In genomic region chr15:23381192-23381591, GRCh38 we compare ENCODE assay signal across 19 cellular contexts. TPM values are rescaled to one million over a fixed set of nuclear protein-coding genes. Genes with fewer than 3 reads are reported as not detected.
"Had no signal": no experiment of that assay in that cellular context is flagged by ENCODE, and none has a peak within 500 bp of the region (broad histone marks: within the 10 kb centered on the region; RNA-seq: fewer than 3 reads in every experiment).

No MANE protein-coding gene starts in this region.

RNA-seq across cellular contexts. Expression of gene GOLGA8S, which starts 26.6 kb away (rescaled TPM):
- total RNA-seq: lung microvascular endothelial cell, skeletal muscle tissue had no signal
- polyA plus RNA-seq: naive thymus-derived CD4-positive, alpha-beta T cell had no signal

RNA-seq across cellular contexts. Expression of gene GOLGA6L26, which starts 47.2 kb away (rescaled TPM):
- total RNA-seq: gastrocnemius medialis; glomerular endothelial cell; kidney; left lung; lower leg skin; lung microvascular endothelial cell; mesothelial cell of epicardium; mucosa of descending colon; naive thymus-derived CD4-positive, alpha-beta T cell; ovary; psoas muscle; renal cortical epithelial cell; right cardiac atrium; sigmoid colon; skeletal muscle tissue; thoracic aorta; tibial nerve; upper lobe of left lung had no signal
- polyA plus RNA-seq: esophagus; naive thymus-derived CD4-positive, alpha-beta T cell; ovary; psoas muscle; right cardiac atrium had no signal
